In the genomic region with DNA sequence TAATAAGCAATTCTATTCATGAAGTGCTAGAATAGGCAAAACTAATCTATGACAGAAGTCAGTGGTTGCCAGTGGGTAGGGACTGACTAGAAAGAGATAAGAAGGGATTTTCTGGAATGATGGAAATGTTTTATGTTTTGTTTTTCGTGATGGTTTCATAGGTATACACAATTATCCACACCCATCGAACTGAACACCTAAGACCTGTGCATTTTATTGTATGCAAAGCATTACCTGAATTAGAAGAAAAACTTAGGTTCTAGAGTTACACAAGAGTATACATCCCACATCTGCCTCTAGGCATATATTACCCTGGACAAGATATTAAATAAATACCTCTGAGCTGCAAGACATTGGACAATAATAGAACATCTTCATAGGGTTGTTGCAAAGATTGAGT, we compare ENCODE assay signal across 17 cellular contexts.
DNase-seq lines count a peak whose midpoint lies in the region; ATAC-seq and TF ChIP-seq lines count a peak whose summit lies in the region.
"Had no signal": no experiment of that assay in that cellular context is flagged by ENCODE, and none has a peak within 500 bp of the region (broad histone marks: within the 10 kb centered on the region; RNA-seq: fewer than 3 reads in every experiment).

No MANE protein-coding gene starts in this region.

- H3K4me3 Mint-ChIP-seq in nephron = peak overlapping the region in 1 of 3 experiments; percentile 8
- H3K4me3 Mint-ChIP-seq: CD8-positive, alpha-beta T cell had no signal

- peaks cover 4 to 13% of the 10 kb centered on the region in 2 donors for H3K27me3 ChIP-seq in duodenal mucosa (ENCODE audit: control insufficient read depth in 1 of 2, insufficient read depth in 2 of 2, low read length in 2 of 2)
- H3K27me3 ChIP-seq in lower lobe of right lung (ENCODE audit: low read depth) = peaks cover 17% of the 10 kb centered on the region
- H3K27me3 ChIP-seq: MG63 had no signal

- H3K27ac Mint-ChIP-seq in nephron = peak overlapping the region; percentile 27 to 98 (median 55)
- H3K27ac Mint-ChIP-seq: CD8-positive, alpha-beta T cell had no signal

- H3K9me3 ChIP-seq in duodenal mucosa (ENCODE audit: control insufficient read depth in 1 of 2, low read length in 2 of 2) (no peaks in the 10 kb centered on the region), lower lobe of right lung (no peaks in the 10 kb centered on the region)
- H3K9me3 ChIP-seq: MG63, SK-N-SH had no signal

- H3K4me1 ChIP-seq in duodenal mucosa (ENCODE audit: control insufficient read depth in 1 of 2, insufficient read depth in 2 of 2, low read length in 2 of 2) = peaks cover 35 to 59% of the 10 kb centered on the region in 2 donors
- peaks cover 22% of the 10 kb centered on the region for H3K4me1 ChIP-seq in lower lobe of right lung

- intact Hi-C loops in lower lobe of right lung (cut with DNase I) = no loop called here

- H3K9ac ChIP-seq in duodenal mucosa (ENCODE audit: low read depth in 1 of 2, low read length in 2 of 2) = no peak overlapping the region
- H3K9ac ChIP-seq: GM23248, SK-N-SH had no signal

- peaks cover 67% of the 10 kb centered on the region for H3K4me1 Mint-ChIP-seq in nephron

- ATAC-seq in HG02610 (IDR thresholded peaks at IDR 0.05; ENCODE audit: unreplicated experiment) (no peak), HG02623 (IDR thresholded peaks at IDR 0.05; ENCODE audit: unreplicated experiment) (no peak), lower lobe of right lung (no peak)
- ATAC-seq: CD8-positive, alpha-beta T cell had no signal

- no peaks in the 10 kb centered on the region for H3K27me3 Mint-ChIP-seq in nephron (ENCODE audit: low read depth)

- no peaks in the 10 kb centered on the region for H3K9me3 Mint-ChIP-seq in nephron
- H3K9me3 Mint-ChIP-seq: CD8-positive, alpha-beta T cell had no signal

- TF ChIP-seq CTCF in nephron (IDR thresholded peaks at IDR 0.05; ENCODE audit: unreplicated experiment in 3 of 3) (no peak), lower lobe of right lung (IDR thresholded peaks at IDR 0.05) (no peak)

- DNase-seq in NCI-H526 treated with DMSO at 0.1 percent for 48 hours (lab: John Stamatoyannopoulos, UW) (peak; percentile 8), NCI-H774 (lab: John Stamatoyannopoulos, UW) (no peak), lower lobe of right lung (no peak)
- DNase-seq: CD8-positive, alpha-beta T cell; DMS79 treated with DMSO at 0.1 percent for 48 hours; GM23248; HCEC 1CT; MG63; NCI-H1105; NCI-H1694; NCI-H510A treated with DMSO at 0.1 percent for 48 hours; Right ventricle myocardium superior; SK-N-SH had no signal

- H3K36me3 ChIP-seq in duodenal mucosa (ENCODE audit: control insufficient read depth in 1 of 2, insufficient read depth in 2 of 2, low read length in 2 of 2) (no peaks in the 10 kb centered on the region), lower lobe of right lung (no peaks in the 10 kb centered on the region)
- H3K36me3 ChIP-seq: MG63 had no signal

- H3K4me3 ChIP-seq in duodenal mucosa (ENCODE audit: low read depth in 1 of 2, low read length in 2 of 2) (no peak overlapping the region), lower lobe of right lung (no peak overlapping the region)
- H3K4me3 ChIP-seq: GM23248, MG63 had no signal

- no peaks in the 10 kb centered on the region for H3K36me3 Mint-ChIP-seq in nephron (ENCODE audit: low read depth)
- H3K36me3 Mint-ChIP-seq: CD8-positive, alpha-beta T cell had no signal

- H3K27ac ChIP-seq in duodenal mucosa (ENCODE audit: low read depth, low read length) (peak overlapping the region; percentile 50), lower lobe of right lung (no peak overlapping the region)
- H3K27ac ChIP-seq: GM23248 had no signal
